Comparison of ENCODE assay signal across 9 cellular contexts in genomic region chr17:44900894-44901293, GRCh38. TPM values are rescaled to one million over a fixed set of nuclear protein-coding genes. Genes with fewer than 3 reads are reported as not detected.
DNase-seq lines count a peak whose midpoint lies in the region; ATAC-seq and TF ChIP-seq lines count a peak whose summit lies in the region.
"Had no signal": no experiment of that assay in that cellular context is flagged by ENCODE, and none has a peak within 500 bp of the region (broad histone marks: within the 10 kb centered on the region; RNA-seq: fewer than 3 reads in every experiment).

No MANE protein-coding gene starts in this region.

- H3K4me2 ChIP-seq in SK-N-SH: peak overlapping the region; percentile 91

- H2AFZ ChIP-seq in SK-N-SH (ENCODE audit: low read depth): no peak overlapping the region

- DNase-seq in NCI-H2107 treated with DMSO at 0.1 percent for 48 hours (lab: John Stamatoyannopoulos, UW; ENCODE audit: unreplicated experiment) (peak; percentile 8), NCI-H2107 (lab: John Stamatoyannopoulos, UW) (no peak), SK-N-SH (no peak), fibroblast of gingiva (ENCODE audit: low read depth) (peak; percentile 81), stromal cell of bone marrow (ENCODE audit: low read depth) (peak; percentile 63), NK-92 (lab: John Stamatoyannopoulos, UW; ENCODE audit: unreplicated experiment) (no peak)
- DNase-seq: activated CD8-positive, alpha-beta T cell treated with anti-CD3 and anti-CD28 coated beads, Interleukin-2, amount 10 ng/mL, durations not matched to agents 7 days and 5 days had no signal

- no peaks in the 10 kb centered on the region for H3K27me3 ChIP-seq in SK-N-SH (ENCODE audit: insufficient read depth)

- H3K9me2 ChIP-seq in SK-N-SH: no peaks in the 10 kb centered on the region

- H3K9ac ChIP-seq in SK-N-SH: peak overlapping the region; percentile 98

- peaks cover 8 to 36% of the 10 kb centered on the region in 2 experiments; a peak in 3 of 4 replicates for H3K4me1 ChIP-seq in SK-N-SH (ENCODE audit: control insufficient read depth in 1 of 2, insufficient read depth in 2 of 2, low read depth in 1 of 2, low read length in 1 of 2)

- no peaks in the 10 kb centered on the region for H3K9me3 ChIP-seq in SK-N-SH

- TF ChIP-seq RAD21 in SK-N-SH (IDR thresholded peaks at IDR 0.05; ENCODE audit: low read length): no peak

- CTCF ChIA-PET in SK-N-SH (lab: Yijun Ruan, JAX): interaction anchor here (1.3 to 6.8 kb wide), 5 partner anchors 19 to 198 kb away, joined by 7 to 38 read pairs (median 22); no protein-coding TSS in a partner anchor

- peak overlapping the region in 1 of 2 experiments; percentile 94; a peak in 2 of 4 replicates for H3K27ac ChIP-seq in SK-N-SH (ENCODE audit: low read depth in 2 of 2, low read length in 1 of 2)

- ATAC-seq in HG02798 (IDR thresholded peaks at IDR 0.05; ENCODE audit: poor library complexity, unreplicated experiment) (no peak), HG03520 (IDR thresholded peaks at IDR 0.05; ENCODE audit: unreplicated experiment) (no peak)
- ATAC-seq: activated CD8-positive, alpha-beta T cell treated with anti-CD3 and anti-CD28 coated beads, Interleukin-2, amount 10 ng/mL, durations not matched to agents 7 days and 5 days had no signal

- H3K4me3 ChIP-seq in SK-N-SH (ENCODE audit: low read depth in 2 of 2, low read length in 1 of 2): no peak overlapping the region

- peaks cover under 1 to 7% of the 10 kb centered on the region in 2 experiments for H3K36me3 ChIP-seq in SK-N-SH (replicated peaks in 1 of 2; ENCODE audit: control insufficient read depth in 1 of 2, insufficient read depth in 2 of 2, low read length in 1 of 2)

- H4K20me1 ChIP-seq in SK-N-SH (ENCODE audit: insufficient read depth): no peaks in the 10 kb centered on the region

- H3K79me2 ChIP-seq in SK-N-SH (ENCODE audit: insufficient read depth): peaks cover 33% of the 10 kb centered on the region

- WGBS in SK-N-SH (ENCODE audit: low lambda C conversion rate): 22% methylated on average over 3 of the region's 3 CpGs

- H3F3A ChIP-seq in SK-N-SH (replicated peaks; ENCODE audit: insufficient read depth): peaks cover 32% of the 10 kb centered on the region

- POLR2A ChIA-PET in SK-N-SH (lab: Yijun Ruan, JAX): interaction anchor here (0.6 kb wide), 1 partner anchor 188 kb away, joined by 5 read pairs; no protein-coding TSS in a partner anchor

- no peak for TF ChIP-seq EP300 in SK-N-SH (IDR thresholded peaks at IDR 0.05; ENCODE audit: borderline replicate concordance in 1 of 2, low read depth in 1 of 2, low read length in 1 of 2)

- TF ChIP-seq CTCF in SK-N-SH (IDR thresholded peaks at IDR 0.05): no peak

TF ChIP-seq in SK-N-SH, 30 proteins besides CTCF, POLR2A, EP300 and RAD21:
- TF ChIP-seq JUND (IDR thresholded peaks at IDR 0.05): 0 out of 2 replicates have a peak, but pooled peaks have one; percentile 24
- peak; percentile 86 for TF ChIP-seq NFIC (IDR thresholded peaks at IDR 0.05; ENCODE audit: borderline replicate concordance)
- TF ChIP-seq SMC3 (IDR thresholded peaks at IDR 0.05; ENCODE audit: low read depth, low read length): no peak
- 0 out of 2 replicates have a peak, but pooled peaks have one; percentile 29 for TF ChIP-seq REST (IDR thresholded peaks at IDR 0.05; ENCODE audit: low read depth, low read length)
- no peak for TF ChIP-seq RFX5 (IDR thresholded peaks at IDR 0.05; ENCODE audit: low read length)
- peak; percentile 23; the same call in 1 of the 2 replicates for TF ChIP-seq MAX (IDR thresholded peaks at IDR 0.05; ENCODE audit: low read depth)
- TF ChIP-seq TCF12 (IDR thresholded peaks at IDR 0.05): peak; percentile 31; the same call in 1 of the 2 replicates

RNA-seq across cellular contexts. Expression of gene EFTUD2, which starts 1.6 kb away (rescaled TPM):
- polyA plus RNA-seq in SK-N-SH (2012; rRNA removed): 79.9 and 82.9 TPM in 2 replicates
- polyA plus RNA-seq in SK-N-SH (2012; cell fraction: cytosol; rRNA removed): 82.5 and 121 TPM in 2 replicates
- 112 and 140 TPM in 2 replicates for polyA plus RNA-seq in SK-N-SH (2012; cell fraction: nucleus; rRNA removed)

RNA-seq across cellular contexts. Expression of gene GFAP, which starts 14.4 kb away (rescaled TPM):
- polyA plus RNA-seq in SK-N-SH (2012; rRNA removed): 0.48 and 0.71 TPM in 2 replicates
- 0.23 and 0.35 TPM in 2 replicates for polyA plus RNA-seq in SK-N-SH (2012; cell fraction: cytosol; rRNA removed)
- 0.36 and 0.44 TPM in 2 replicates for polyA plus RNA-seq in SK-N-SH (2012; cell fraction: nucleus; rRNA removed)

RNA-seq across cellular contexts. Expression of gene KIF18B, which starts 46.7 kb away (rescaled TPM):
- polyA plus RNA-seq in SK-N-SH (2012; rRNA removed): 12.6 and 14.7 TPM in 2 replicates
- 4.0 and 7.1 TPM in 2 replicates for polyA plus RNA-seq in SK-N-SH (2012; cell fraction: cytosol; rRNA removed)
- 40.0 and 52.6 TPM in 2 replicates for polyA plus RNA-seq in SK-N-SH (2012; cell fraction: nucleus; rRNA removed)

RNA-seq across cellular contexts. Expression of gene HIGD1B, which starts 53.2 kb away (rescaled TPM):
- not detected in 2 replicates for polyA plus RNA-seq in SK-N-SH (2012; rRNA removed)
- not detected in 2 replicates for polyA plus RNA-seq in SK-N-SH (2012; cell fraction: cytosol; rRNA removed)
- not detected in 2 replicates for polyA plus RNA-seq in SK-N-SH (2012; cell fraction: nucleus; rRNA removed)

Comparison
In these comparisons a context has a peak if more than half of its experiments do, and no peak if none do; other contexts are left out.
1. DNase-seq: peak in NCI-H2107 treated with DMSO at 0.1 percent for 48 hours (single experiment), fibroblast of gingiva (single experiment) and stromal cell of bone marrow (single experiment); none in NCI-H2107 (single experiment), SK-N-SH (single experiment) and NK-92 (single experiment).